Comparison of ENCODE assay signal across 9 cellular contexts in genomic region chr17:79007504-79008381, GRCh38. TPM values are rescaled to one million over a fixed set of nuclear protein-coding genes. Genes with fewer than 3 reads are reported as not detected.
DNase-seq lines count a peak whose midpoint lies in the region.
"Had no signal": no experiment of that assay in that cellular context is flagged by ENCODE, and none has a peak within 500 bp of the region (broad histone marks: within the 10 kb centered on the region; RNA-seq: fewer than 3 reads in every experiment).

No MANE protein-coding gene starts in this region.

- no peaks in the 10 kb centered on the region for H3K27me3 Mint-ChIP-seq in activated T-helper 2 cell treated with anti-CD3 and anti-CD28 coated beads, Interferon-gamma antibody, Interleukin-2, Interleukin-4, amounts not matched to agents 10 μg/mL and 5 μg/mL and 100 μg/mL, durations not matched to agents 14 hours and 24 hours and 36 hours (ENCODE audit: low read depth)

- H3K4me1 Mint-ChIP-seq in activated T-helper 2 cell treated with anti-CD3 and anti-CD28 coated beads, Interferon-gamma antibody, Interleukin-2, Interleukin-4, amounts not matched to agents 10 μg/mL and 5 μg/mL and 100 μg/mL, durations not matched to agents 14 hours and 24 hours and 36 hours (ENCODE audit: low read depth), result peaks cover 38% of the 10 kb centered on the region

- peaks cover under 1% of the 10 kb centered on the region for H3K9me3 Mint-ChIP-seq in activated T-helper 2 cell treated with anti-CD3 and anti-CD28 coated beads, Interferon-gamma antibody, Interleukin-2, Interleukin-4, amounts not matched to agents 10 μg/mL and 5 μg/mL and 100 μg/mL, durations not matched to agents 14 hours and 24 hours and 36 hours

- H3K4me3 ChIP-seq in subcutaneous abdominal adipose tissue (ENCODE audit: low read depth in 1 of 5, low read length in 5 of 5), result peak overlapping the region in 2 of 5 donors; percentile 89 to 96

- H3K27ac Mint-ChIP-seq in activated T-helper 2 cell treated with anti-CD3 and anti-CD28 coated beads, Interferon-gamma antibody, Interleukin-2, Interleukin-4, amounts not matched to agents 10 μg/mL and 5 μg/mL and 100 μg/mL, durations not matched to agents 14 hours and 24 hours and 36 hours, result peak overlapping the region; percentile 85

- peaks cover 20% of the 10 kb centered on the region for H3K36me3 Mint-ChIP-seq in activated T-helper 2 cell treated with anti-CD3 and anti-CD28 coated beads, Interferon-gamma antibody, Interleukin-2, Interleukin-4, amounts not matched to agents 10 μg/mL and 5 μg/mL and 100 μg/mL, durations not matched to agents 14 hours and 24 hours and 36 hours (ENCODE audit: low read depth)

- H3K27ac ChIP-seq in layer of hippocampus (ENCODE audit: low read depth, low read length) (peak overlapping the region; percentile 57), subcutaneous abdominal adipose tissue (ENCODE audit: low read depth, low read length) (peak overlapping the region; percentile 86)

- H3K9me3 ChIP-seq in subcutaneous abdominal adipose tissue (ENCODE audit: control insufficient read depth in 5 of 5, low read length in 5 of 5), result no peaks in the 10 kb centered on the region

- intact Hi-C loops in activated T-helper 2 cell treated with anti-CD3 and anti-CD28 coated beads, Interferon-gamma antibody, Interleukin-2, Interleukin-4, amounts not matched to agents 10 μg/mL and 5 μg/mL and 100 μg/mL, durations not matched to agents 14 hours and 24 hours and 36 hours (cut with micrococcal nuclease), result no loop called here

- peak; percentile 52 for DNase-seq in activated CD8-positive, alpha-beta memory T cell treated with anti-CD3 and anti-CD28 coated beads, Interleukin-2, amount 50 U/mL, for 48 hours
- DNase-seq in activated CD8-positive, alpha-beta memory T cell treated with anti-CD3 and anti-CD28 coated beads, Interleukin-2, amount 50 U/mL, for 4 hours, result no peak
- no peak for DNase-seq in activated T-helper 2 cell treated with anti-CD3 and anti-CD28 coated beads, Interferon-gamma antibody, Interleukin-2, Interleukin-4, amounts not matched to agents 10 μg/mL and 5 μg/mL and 100 μg/mL, durations not matched to agents 14 hours and 24 hours and 36 hours (ENCODE audit: low spot score)
- DNase-seq in GM03348 (ENCODE audit: low spot score) (no peak), DMS79 (lab: John Stamatoyannopoulos, UW) (no peak), NCI-H2171 (lab: John Stamatoyannopoulos, UW) (no peak)
- DNase-seq: NK-92 treated with Interleukin-12 subunit alpha and Interleukin-12 subunit beta, amount 100 ng/mL, for 24 hours had no signal

- peaks cover 0 to 7% (median 5%) of the 10 kb centered on the region in 5 donors for H3K36me3 ChIP-seq in subcutaneous abdominal adipose tissue (ENCODE audit: control insufficient read depth in 5 of 5, insufficient read depth in 5 of 5, low read length in 5 of 5)

- peak overlapping the region; percentile 85 for H3K4me3 Mint-ChIP-seq in activated T-helper 2 cell treated with anti-CD3 and anti-CD28 coated beads, Interferon-gamma antibody, Interleukin-2, Interleukin-4, amounts not matched to agents 10 μg/mL and 5 μg/mL and 100 μg/mL, durations not matched to agents 14 hours and 24 hours and 36 hours (ENCODE audit: low read depth)

- peak overlapping the region in 3 of 5 donors; percentile 7 to 98 (median 29) for H3K9ac ChIP-seq in subcutaneous abdominal adipose tissue (ENCODE audit: low read length in 5 of 5)

- H3K27me3 ChIP-seq in layer of hippocampus (ENCODE audit: control insufficient read depth, insufficient read depth, low read length) (no peaks in the 10 kb centered on the region), subcutaneous abdominal adipose tissue (ENCODE audit: control insufficient read depth in 5 of 5, insufficient read depth in 4 of 5, low read length in 5 of 5) (no peaks in the 10 kb centered on the region)

- H3K4me1 ChIP-seq in subcutaneous abdominal adipose tissue (ENCODE audit: control insufficient read depth in 5 of 5, insufficient read depth in 5 of 5, low read length in 5 of 5), result peaks cover 20 to 58% (median 49%) of the 10 kb centered on the region in 5 donors

RNA-seq across cellular contexts. Expression of gene CANT1, which starts 1.8 kb away (rescaled TPM):
- 55.8 and 71.8 TPM in 2 replicates for total RNA-seq in activated T-helper 2 cell treated with anti-CD3 and anti-CD28 coated beads, Interferon-gamma antibody, Interleukin-2, Interleukin-4, amounts not matched to agents 10 μg/mL and 5 μg/mL and 100 μg/mL, durations not matched to agents 14 hours and 24 hours and 36 hours

RNA-seq across cellular contexts. Expression of gene C1QTNF1, which starts 16.2 kb away (rescaled TPM):
- total RNA-seq in activated T-helper 2 cell treated with anti-CD3 and anti-CD28 coated beads, Interferon-gamma antibody, Interleukin-2, Interleukin-4, amounts not matched to agents 10 μg/mL and 5 μg/mL and 100 μg/mL, durations not matched to agents 14 hours and 24 hours and 36 hours, result not detected in 2 replicates

RNA-seq across cellular contexts. Expression of gene LGALS3BP, which starts 28.0 kb away (rescaled TPM):
- 57.5 and 59.3 TPM in 2 replicates for total RNA-seq in activated T-helper 2 cell treated with anti-CD3 and anti-CD28 coated beads, Interferon-gamma antibody, Interleukin-2, Interleukin-4, amounts not matched to agents 10 μg/mL and 5 μg/mL and 100 μg/mL, durations not matched to agents 14 hours and 24 hours and 36 hours
